ENCODE assay signal across 1 cellular context in the genomic region with DNA sequence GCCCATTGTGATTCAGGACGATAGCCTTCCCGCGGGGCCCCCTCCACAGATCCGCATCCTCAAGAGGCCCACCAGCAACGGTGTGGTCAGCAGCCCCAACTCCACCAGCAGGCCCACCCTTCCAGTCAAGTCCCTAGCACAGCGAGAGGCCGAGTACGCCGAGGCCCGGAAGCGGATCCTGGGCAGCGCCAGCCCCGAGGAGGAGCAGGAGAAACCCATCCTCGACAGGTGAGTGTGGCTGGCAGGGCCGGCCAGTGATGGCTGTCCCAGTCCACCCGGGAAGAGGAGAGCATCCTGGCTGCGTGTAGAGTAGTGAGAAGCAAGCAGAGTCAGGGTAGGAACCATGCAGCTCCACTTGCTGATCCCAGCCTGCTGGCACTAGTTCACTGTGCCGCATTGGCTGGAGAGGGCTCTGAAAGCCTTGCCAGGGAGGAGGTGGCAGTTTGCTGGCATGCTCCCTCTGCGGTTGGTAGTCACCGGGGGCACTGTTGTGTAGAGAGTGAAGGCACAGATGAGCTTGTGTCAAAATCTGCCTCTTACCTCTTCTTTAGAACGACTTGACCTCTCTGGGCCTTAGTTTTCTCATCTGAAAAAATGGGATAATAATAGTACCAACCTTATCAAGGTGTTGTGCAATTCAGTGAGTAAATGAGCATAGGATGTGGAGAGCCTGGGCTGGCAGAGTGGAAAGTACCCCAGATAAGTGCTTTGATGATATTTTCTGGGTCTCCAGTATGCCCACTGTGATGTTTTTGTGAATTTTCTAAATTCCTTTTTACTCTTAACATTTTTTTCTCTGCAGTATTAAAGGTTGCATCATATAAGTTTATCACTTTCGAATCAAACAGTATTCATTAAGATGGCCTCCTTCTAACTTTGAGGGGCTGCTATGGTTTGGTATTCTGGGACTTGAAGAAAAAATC.
TF ChIP-seq lines count a peak whose summit lies in the region.

No MANE protein-coding gene starts in this region.

TF ChIP-seq in IMR-90, 13 proteins besides CTCF, POLR2A, EP300 and RAD21:
- TF ChIP-seq RCOR1 (IDR thresholded peaks at IDR 0.05; ENCODE audit: insufficient replicate concordance, low read length) (no peak), CEBPB (IDR thresholded peaks at IDR 0.05; ENCODE audit: low read depth, low read length) (peak; percentile 75), NFE2L2 (IDR thresholded peaks at IDR 0.05; ENCODE audit: low read depth, low read length) (no peak)
- TF ChIP-seq, protein P1, sequence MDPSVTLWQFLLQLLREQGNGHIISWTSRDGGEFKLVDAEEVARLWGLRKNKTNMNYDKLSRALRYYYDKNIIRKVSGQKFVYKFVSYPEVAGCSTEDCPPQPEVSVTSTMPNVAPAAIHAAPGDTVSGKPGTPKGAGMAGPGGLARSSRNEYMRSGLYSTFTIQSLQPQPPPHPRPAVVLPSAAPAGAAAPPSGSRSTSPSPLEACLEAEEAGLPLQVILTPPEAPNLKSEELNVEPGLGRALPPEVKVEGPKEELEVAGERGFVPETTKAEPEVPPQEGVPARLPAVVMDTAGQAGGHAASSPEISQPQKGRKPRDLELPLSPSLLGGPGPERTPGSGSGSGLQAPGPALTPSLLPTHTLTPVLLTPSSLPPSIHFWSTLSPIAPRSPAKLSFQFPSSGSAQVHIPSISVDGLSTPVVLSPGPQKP (IDR thresholded peaks at IDR 0.05; ENCODE audit: borderline replicate concordance, low read depth, low read length), result no peak
